ENCODE assay signal across 1 cellular context in the genomic region with DNA sequence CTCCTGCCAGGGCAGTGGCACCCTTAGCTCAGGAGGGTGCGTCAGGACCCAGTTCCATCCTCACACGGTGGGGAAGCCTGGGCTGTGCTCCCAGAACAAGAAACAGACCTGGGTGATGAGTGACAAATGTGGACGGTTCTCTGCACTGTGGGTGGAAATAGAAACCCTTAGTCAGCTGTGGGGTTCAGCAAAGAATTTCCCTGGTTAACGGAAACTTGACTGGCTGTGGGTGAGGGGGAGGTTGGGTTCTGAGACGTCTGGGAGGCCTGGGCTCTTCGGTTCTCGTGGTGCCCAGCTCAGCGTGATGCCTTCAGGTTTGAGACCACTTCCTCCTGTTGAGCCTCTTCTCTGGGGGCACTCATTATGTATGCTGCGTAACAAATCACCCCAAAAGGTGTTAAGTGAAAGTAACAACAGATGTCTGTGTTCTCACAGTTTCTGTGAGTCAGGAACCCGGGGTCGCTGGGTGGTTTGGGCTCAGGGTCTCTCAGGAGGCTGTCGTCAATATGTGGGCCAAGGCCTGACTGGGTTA.
TF ChIP-seq lines count a peak whose summit lies in the region.

No MANE protein-coding gene starts in this region.

TF ChIP-seq in GM12878, 131 proteins besides CTCF, POLR2A, EP300 and RAD21 (continued from another document and continues in another):
- TF ChIP-seq ZBTB4 (CRISPR knock-in tag; IDR thresholded peaks at IDR 0.05) (no peak), NFIC (IDR thresholded peaks at IDR 0.05; ENCODE audit: low read depth, low read length) (peak; percentile 89), CBX3 (IDR thresholded peaks at IDR 0.05; ENCODE audit: borderline replicate concordance, low read depth) (no peak), SRF (IDR thresholded peaks at IDR 0.05; ENCODE audit: low read depth in 2 of 2, low read length in 2 of 2) (0 out of 4 replicates have a peak, but pooled peaks of 1 of the 2 experiments have one; percentile 7), BCL3 (IDR thresholded peaks at IDR 0.05; ENCODE audit: borderline replicate concordance, insufficient read depth, low read depth, low read length, poor library complexity, severe bottlenecking) (peak; percentile 93), RB1 (IDR thresholded peaks at IDR 0.05; ENCODE audit: borderline replicate concordance) (no peak), NKRF (conservative IDR thresholded peaks at IDR 0.05) (no peak), STAT1 (conservative IDR thresholded peaks at IDR 0.05) (no peak; the same call in 1 of the 2 replicates), KDM1A (IDR thresholded peaks at IDR 0.05; ENCODE audit: borderline replicate concordance) (no peak), BRCA1 (IDR thresholded peaks at IDR 0.05; ENCODE audit: low read depth, low read length) (no peak), RFX5 (IDR thresholded peaks at IDR 0.05; ENCODE audit: low read depth, low read length) (0 out of 2 replicates have a peak, but pooled peaks have one; percentile 37), POLR2AphosphoS5 (IDR thresholded peaks at IDR 0.05; ENCODE audit: low read length) (peak; percentile 94), NR2C2 (IDR thresholded peaks at IDR 0.05; ENCODE audit: borderline replicate concordance, control insufficient read depth, insufficient read length, low read depth) (no peak), ZBED1 (IDR thresholded peaks at IDR 0.05; ENCODE audit: borderline replicate concordance) (peak; percentile 86; the same call in 1 of the 2 replicates), MEF2A (IDR thresholded peaks at IDR 0.05; ENCODE audit: insufficient read depth, low read depth, low read length) (peak; percentile 87), EED (IDR thresholded peaks at IDR 0.05; ENCODE audit: low read depth) (peak; percentile 91), HDAC2 (IDR thresholded peaks at IDR 0.05) (no peak), BCL11A (IDR thresholded peaks at IDR 0.05; ENCODE audit: low read depth, low read length) (peak; percentile 90), HDAC6 (IDR thresholded peaks at IDR 0.05; ENCODE audit: unreplicated experiment) (no peak), ESRRA (IDR thresholded peaks at IDR 0.05; ENCODE audit: low read length) (no peak), PAX5 (IDR thresholded peaks at IDR 0.05; ENCODE audit: borderline replicate concordance, low read depth, low read length) (peak; percentile 94), TCF7 (IDR thresholded peaks at IDR 0.05; ENCODE audit: borderline replicate concordance) (no peak), ZNF207 (IDR thresholded peaks at IDR 0.05; ENCODE audit: borderline replicate concordance) (no peak), USF2 (IDR thresholded peaks at IDR 0.05; ENCODE audit: borderline replicate concordance, low read depth, low read length) (no peak; the same call in 1 of the 2 replicates), SMC3 (IDR thresholded peaks at IDR 0.05; ENCODE audit: borderline replicate concordance, low read length) (peak; percentile 32; the same call in 1 of the 2 replicates), LARP7 (IDR thresholded peaks at IDR 0.05) (0 out of 2 replicates have a peak, but pooled peaks have one; percentile 7), MTA3 (IDR thresholded peaks at IDR 0.05; ENCODE audit: borderline replicate concordance, low read length) (peak; percentile 97), FOXK2 (IDR thresholded peaks at IDR 0.05) (no peak), CREM (IDR thresholded peaks at IDR 0.05; ENCODE audit: low read depth) (peak; percentile 87), PAX8 (IDR thresholded peaks at IDR 0.05) (no peak), POLR2AphosphoS2 (IDR thresholded peaks at IDR 0.05; ENCODE audit: low read depth, low read length) (no peak), SREBF2 (IDR thresholded peaks at IDR 0.05; ENCODE audit: low read length) (no peak), BMI1 (IDR thresholded peaks at IDR 0.05; ENCODE audit: borderline replicate concordance) (peak; percentile 66), CUX1 (IDR thresholded peaks at IDR 0.05; ENCODE audit: insufficient replicate concordance, low read depth, low read length) (peak; percentile 54), TBL1XR1 (IDR thresholded peaks at IDR 0.05; ENCODE audit: low read depth, low read length) (peak; percentile 95), MLLT1 (IDR thresholded peaks at IDR 0.05) (peak; percentile 84; the same call in 1 of the 2 replicates), IKZF1 (conservative IDR thresholded peaks at IDR 0.05) (peak; percentile 96), HSF1 (IDR thresholded peaks at IDR 0.05; ENCODE audit: low read depth, low read length) (no peak), SUZ12 (IDR thresholded peaks at IDR 0.05; ENCODE audit: unreplicated experiment) (no peak), WRNIP1 (IDR thresholded peaks at IDR 0.05; ENCODE audit: borderline replicate concordance, low read depth, low read length) (no peak; the same call in 1 of the 2 replicates), IKZF2 (IDR thresholded peaks at IDR 0.05) (peak; percentile 89 to 95), GATAD2B (conservative IDR thresholded peaks at IDR 0.05; ENCODE audit: low read depth) (peak; percentile 91)
- TF ChIP-seq, protein P1, sequence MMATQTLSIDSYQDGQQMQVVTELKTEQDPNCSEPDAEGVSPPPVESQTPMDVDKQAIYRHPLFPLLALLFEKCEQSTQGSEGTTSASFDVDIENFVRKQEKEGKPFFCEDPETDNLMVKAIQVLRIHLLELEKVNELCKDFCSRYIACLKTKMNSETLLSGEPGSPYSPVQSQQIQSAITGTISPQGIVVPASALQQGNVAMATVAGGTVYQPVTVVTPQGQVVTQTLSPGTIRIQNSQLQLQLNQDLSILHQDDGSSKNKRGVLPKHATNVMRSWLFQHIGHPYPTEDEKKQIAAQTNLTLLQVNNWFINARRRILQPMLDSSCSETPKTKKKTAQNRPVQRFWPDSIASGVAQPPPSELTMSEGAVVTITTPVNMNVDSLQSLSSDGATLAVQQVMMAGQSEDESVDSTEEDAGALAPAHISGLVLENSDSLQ (IDR thresholded peaks at IDR 0.05): peak; percentile 85
- TF ChIP-seq, protein P2, sequence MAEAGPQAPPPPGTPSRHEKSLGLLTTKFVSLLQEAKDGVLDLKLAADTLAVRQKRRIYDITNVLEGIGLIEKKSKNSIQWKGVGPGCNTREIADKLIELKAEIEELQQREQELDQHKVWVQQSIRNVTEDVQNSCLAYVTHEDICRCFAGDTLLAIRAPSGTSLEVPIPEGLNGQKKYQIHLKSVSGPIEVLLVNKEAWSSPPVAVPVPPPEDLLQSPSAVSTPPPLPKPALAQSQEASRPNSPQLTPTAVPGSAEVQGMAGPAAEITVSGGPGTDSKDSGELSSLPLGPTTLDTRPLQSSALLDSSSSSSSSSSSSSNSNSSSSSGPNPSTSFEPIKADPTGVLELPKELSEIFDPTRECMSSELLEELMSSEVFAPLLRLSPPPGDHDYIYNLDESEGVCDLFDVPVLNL (IDR thresholded peaks at IDR 0.05; ENCODE audit: low read depth, low read length): no peak
